Comparison of ENCODE assay signal across 1 cellular context in genomic region chr15:40856736-40857135, GRCh38.
TF ChIP-seq lines count a peak whose summit lies in the region.

No MANE protein-coding gene starts in this region.

TF ChIP-seq in HCT116, 20 proteins besides CTCF, POLR2A, EP300 and RAD21:
- no peak for TF ChIP-seq MAX (IDR thresholded peaks at IDR 0.05)
